Comparison of ENCODE assay signal across 20 cellular contexts in the genomic region with DNA sequence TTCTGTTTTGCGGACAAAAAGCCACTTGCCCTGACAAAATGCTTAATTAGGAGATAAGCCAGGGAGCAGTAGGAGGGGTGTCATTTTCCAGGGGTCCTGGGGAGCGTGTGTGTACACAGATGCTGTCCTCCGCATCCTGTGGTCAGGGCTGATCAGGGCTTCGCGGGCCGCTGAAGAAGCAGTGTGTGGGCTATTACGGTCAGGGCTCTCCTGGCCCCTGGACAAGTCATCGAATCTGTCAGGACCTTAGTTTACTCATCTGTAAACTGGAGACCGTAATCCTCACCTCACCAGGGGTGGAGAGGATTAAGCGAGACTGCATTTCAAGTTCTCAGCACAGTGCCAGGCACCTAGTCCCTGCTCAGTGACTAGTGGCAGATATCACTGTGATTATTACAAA.
"Had no signal": no experiment of that assay in that cellular context is flagged by ENCODE, and none has a peak within 500 bp of the region (broad histone marks: within the 10 kb centered on the region; RNA-seq: fewer than 3 reads in every experiment).

No MANE protein-coding gene starts in this region.

- H3K27ac ChIP-seq: dorsolateral prefrontal cortex, gastrocnemius medialis, heart right ventricle, ovary, tibial artery, upper lobe of right lung, vagina had no signal

- H3K9me3 Mint-ChIP-seq: naive thymus-derived CD8-positive, alpha-beta T cell had no signal

- H3K4me3 Mint-ChIP-seq: naive thymus-derived CD8-positive, alpha-beta T cell had no signal

- ATAC-seq: esophagus mucosa; gastrocnemius medialis; heart right ventricle; mucosa of descending colon; naive thymus-derived CD8-positive, alpha-beta T cell; right cardiac atrium; upper lobe of right lung had no signal

- H3K4me1 ChIP-seq: upper lobe of right lung, vagina had no signal

- H3K27me3 ChIP-seq: dorsolateral prefrontal cortex, gastrocnemius medialis, heart right ventricle, ovary, tibial artery, upper lobe of right lung, vagina had no signal

- H3K36me3 Mint-ChIP-seq: naive thymus-derived CD8-positive, alpha-beta T cell had no signal

- H3K9me3 ChIP-seq: gastrocnemius medialis, heart right ventricle, mucosa of descending colon, ovary, tibial artery, upper lobe of right lung, vagina had no signal

- DNase-seq: cortex of kidney; dorsolateral prefrontal cortex; effector CD8-positive, alpha-beta T cell; gastrocnemius medialis; heart right ventricle; hypothalamus; kidney glomerular epithelial cell; mammary epithelial cell; mucosa of descending colon; naive thymus-derived CD8-positive, alpha-beta T cell; ovary; right cardiac atrium; small intestine; stimulated activated CD4-positive, alpha-beta T cell treated with anti-CD3 and anti-CD28 coated beads, Interleukin-2, amount 100 ng/mL, for 48 hours; stimulated activated naive CD4-positive, alpha-beta T cell treated with Interleukin-2 at 50 U/mL for 16 hours; tibial artery; upper lobe of right lung had no signal

- H3K36me3 ChIP-seq: gastrocnemius medialis, heart right ventricle, ovary, tibial artery, upper lobe of right lung, vagina had no signal

- H3K27ac Mint-ChIP-seq: naive thymus-derived CD8-positive, alpha-beta T cell; progenitor cell of endocrine pancreas had no signal

- H3K27me3 Mint-ChIP-seq: progenitor cell of endocrine pancreas had no signal

- H3K4me3 ChIP-seq: dorsolateral prefrontal cortex, gastrocnemius medialis, heart right ventricle, mucosa of descending colon, ovary, tibial artery, upper lobe of right lung, vagina had no signal
